In the genomic region with DNA sequence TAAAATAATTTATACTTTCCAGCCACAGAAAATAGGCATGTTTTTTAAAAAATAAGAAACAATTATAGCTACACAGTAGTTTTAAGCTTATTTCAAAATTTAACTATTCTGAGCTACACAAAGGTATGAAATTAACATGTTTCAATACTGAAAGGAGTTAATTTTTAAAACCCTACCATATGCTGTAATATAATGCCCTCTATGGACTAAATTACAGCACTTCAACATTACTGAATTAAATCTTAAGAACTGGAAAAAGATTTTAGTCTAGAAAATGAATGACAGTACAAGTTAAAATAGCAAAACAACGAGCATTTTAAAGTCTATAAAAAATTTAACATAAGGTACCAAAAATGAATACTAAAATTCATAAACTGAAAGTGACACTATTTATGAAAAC, we compare ENCODE assay signal across 1 cellular context.
TF ChIP-seq lines count a peak whose summit lies in the region.

No MANE protein-coding gene starts in this region.

TF ChIP-seq in HCT116, 20 proteins besides CTCF, POLR2A, EP300 and RAD21 (continued from another document):
- TF ChIP-seq, protein P1, sequence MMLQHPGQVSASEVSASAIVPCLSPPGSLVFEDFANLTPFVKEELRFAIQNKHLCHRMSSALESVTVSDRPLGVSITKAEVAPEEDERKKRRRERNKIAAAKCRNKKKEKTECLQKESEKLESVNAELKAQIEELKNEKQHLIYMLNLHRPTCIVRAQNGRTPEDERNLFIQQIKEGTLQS (IDR thresholded peaks at IDR 0.05): no peak
- TF ChIP-seq, protein P2, sequence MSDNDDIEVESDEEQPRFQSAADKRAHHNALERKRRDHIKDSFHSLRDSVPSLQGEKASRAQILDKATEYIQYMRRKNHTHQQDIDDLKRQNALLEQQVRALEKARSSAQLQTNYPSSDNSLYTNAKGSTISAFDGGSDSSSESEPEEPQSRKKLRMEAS (IDR thresholded peaks at IDR 0.05): no peak
